Comparison of ENCODE assay signal across 22 cellular contexts in the genomic region with DNA sequence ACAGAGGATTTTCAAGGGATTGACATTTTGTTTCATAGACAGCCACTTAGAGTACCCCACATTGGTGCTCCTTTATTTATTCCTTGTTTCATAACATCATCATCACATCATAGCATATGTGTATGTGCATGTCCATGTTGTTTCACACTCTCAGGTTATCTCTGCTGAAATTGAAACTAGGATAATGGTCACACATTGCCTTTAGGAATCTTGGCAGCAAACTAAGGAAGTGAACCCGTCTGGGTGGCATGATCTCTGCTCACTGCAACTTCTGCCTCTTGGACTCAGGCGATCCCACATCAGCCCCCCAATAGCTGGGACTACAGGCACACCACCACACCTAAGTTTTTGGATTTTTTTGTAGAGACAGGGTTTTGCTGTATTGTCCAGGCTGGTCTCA.
DNase-seq lines count a peak whose midpoint lies in the region; ATAC-seq, FAIRE-seq and TF ChIP-seq lines count a peak whose summit lies in the region.
"Had no signal": no experiment of that assay in that cellular context is flagged by ENCODE, and none has a peak within 500 bp of the region (broad histone marks: within the 10 kb centered on the region; RNA-seq: fewer than 3 reads in every experiment).

No MANE protein-coding gene starts in this region.

- H3K36me3 ChIP-seq in PC-3 (ENCODE audit: low read depth, low read length) (no peaks in the 10 kb centered on the region), endothelial cell of umbilical vein (ENCODE audit: control insufficient read depth in 2 of 2, extremely low read depth in 1 of 2, insufficient read depth in 2 of 2, low read length in 2 of 2) (no peaks in the 10 kb centered on the region), osteoblast (ENCODE audit: insufficient read depth, low read length) (no peaks in the 10 kb centered on the region), WERI-Rb-1 (no peaks in the 10 kb centered on the region)
- H3K36me3 ChIP-seq: upper lobe of right lung had no signal

- ATAC-seq in PC-3 = no peak
- ATAC-seq: CD8-positive, alpha-beta T cell; effector memory CD8-positive, alpha-beta T cell; GM12878; GM23338; left cardiac atrium; upper lobe of right lung had no signal

- H3K27ac ChIP-seq in PC-3 (ENCODE audit: low read length) (peak overlapping the region; percentile 26; the same call in 1 of the 2 replicates), endothelial cell of umbilical vein (ENCODE audit: insufficient read depth, low read depth, low read length) (peak overlapping the region; percentile 99), osteoblast (ENCODE audit: low read depth, low read length) (no peak overlapping the region), WERI-Rb-1 (no peak overlapping the region)
- H3K27ac ChIP-seq: upper lobe of right lung had no signal

- H3K9me3 ChIP-seq in PC-3 (ENCODE audit: low read length) (no peaks in the 10 kb centered on the region), endothelial cell of umbilical vein (replicated peaks; ENCODE audit: control insufficient read depth, insufficient read depth, low read length) (no peaks in the 10 kb centered on the region), osteoblast (ENCODE audit: low read depth, low read length) (no peaks in the 10 kb centered on the region), WERI-Rb-1 (ENCODE audit: severe bottlenecking) (no peaks in the 10 kb centered on the region)
- H3K9me3 ChIP-seq: upper lobe of right lung had no signal

- H3K79me2 ChIP-seq in PC-3 (ENCODE audit: low read length) = no peaks in the 10 kb centered on the region
- H3K79me2 ChIP-seq in endothelial cell of umbilical vein (ENCODE audit: control insufficient read depth, insufficient read depth, low read length) = no peaks in the 10 kb centered on the region
- H3K79me2 ChIP-seq in osteoblast (ENCODE audit: insufficient read depth, low read length) = no peaks in the 10 kb centered on the region

- H2AFZ ChIP-seq in PC-3 (ENCODE audit: low read length) (no peak overlapping the region; the same call in 1 of the 2 replicates), endothelial cell of umbilical vein (ENCODE audit: low read depth, low read length) (peak overlapping the region; percentile 92), osteoblast (ENCODE audit: low read length) (peak overlapping the region; percentile 54)
- H2AFZ ChIP-seq: GM23338 had no signal

- H3K4me1 ChIP-seq in PC-3 (ENCODE audit: insufficient read depth, low read length) (peaks cover 55% of the 10 kb centered on the region), endothelial cell of umbilical vein (ENCODE audit: control insufficient read depth, extremely low read depth, insufficient read depth, low read length) (peaks cover 46% of the 10 kb centered on the region), osteoblast (ENCODE audit: insufficient read depth, low read length) (peaks cover 11% of the 10 kb centered on the region)

- H3K9ac ChIP-seq in PC-3 (ENCODE audit: low read length) = no peak overlapping the region
- H3K9ac ChIP-seq in endothelial cell of umbilical vein (replicated peaks; ENCODE audit: extremely low read depth, insufficient read depth, low read length) = no peak overlapping the region

- POLR2A ChIA-PET in PC-3 (lab: Charles Lee; ENCODE audit: unreplicated experiment) (no interaction called here), endothelial cell of umbilical vein (lab: Charles Lee) (no interaction called here)

- no peak overlapping the region for H3K4me3 ChIP-seq in PC-3 (ENCODE audit: low read length)
- no peak overlapping the region for H3K4me3 ChIP-seq in endothelial cell of umbilical vein (replicated peaks in 1 of 3; ENCODE audit: insufficient read depth in 1 of 3, low read depth in 1 of 3, low read length in 3 of 3)
- no peak overlapping the region for H3K4me3 ChIP-seq in osteoblast (ENCODE audit: insufficient read depth, low read length)
- H3K4me3 ChIP-seq in WERI-Rb-1 (ENCODE audit: low read depth, low read length) = no peak overlapping the region
- H3K4me3 ChIP-seq: GM12878, GM23338, upper lobe of right lung had no signal

- TF ChIP-seq POLR2A in endothelial cell of umbilical vein (IDR thresholded peaks at IDR 0.05; ENCODE audit: low read depth, low read length) = no peak

- H3F3A ChIP-seq in PC-3 (ENCODE audit: low read length, unreplicated experiment) = no peaks in the 10 kb centered on the region

- no peak for TF ChIP-seq CTCF in PC-3 (conservative IDR thresholded peaks at IDR 0.05; ENCODE audit: low read depth, low read length)
- no peak for TF ChIP-seq CTCF in endothelial cell of umbilical vein (IDR thresholded peaks at IDR 0.05; ENCODE audit: extremely low read depth in 1 of 2, insufficient read depth in 1 of 2, low read depth in 1 of 2, low read length in 2 of 2)
- no peak for TF ChIP-seq CTCF in osteoblast (IDR thresholded peaks at IDR 0.05; ENCODE audit: extremely low read depth, low read depth, low read length)
- TF ChIP-seq CTCF in WERI-Rb-1 (IDR thresholded peaks at IDR 0.05; ENCODE audit: low read depth, low read length) = no peak

- DNase-seq in EH (ENCODE audit: low read depth) (peak; percentile 27), PC-3 (no peak), endothelial cell of umbilical vein (ENCODE audit: low read depth, low spot score) (peak; percentile 57), osteoblast (ENCODE audit: insufficient read length, low spot score, missing footprints) (no peak), NCI-H2171 treated with DMSO at 0.1 percent for 48 hours (lab: John Stamatoyannopoulos, UW) (no peak), WERI-Rb-1 (no peak), SIG-M5 (lab: John Stamatoyannopoulos, UW) (no peak)
- DNase-seq: activated CD4-positive, alpha-beta T cell treated with anti-CD3 and anti-CD28 coated beads, Interleukin-2, amount 50 U/mL, for 48 hours; activated CD4-positive, CD25-positive, alpha-beta regulatory T cell; activated CD8-positive, alpha-beta memory T cell treated with anti-CD3 and anti-CD28 coated beads, Interleukin-2, amount 50 U/mL, for 48 hours; activated naive CD8-positive, alpha-beta T cell treated with anti-CD3 and anti-CD28 coated beads for 36 hours; CD8-positive, alpha-beta T cell; effector memory CD8-positive, alpha-beta T cell; KBM-7; left cardiac atrium; NCI-H146; NCI-H524 treated with DMSO at 0.1 percent for 48 hours; stimulated activated CD8-positive, alpha-beta memory T cell treated with anti-CD3 and anti-CD28 coated beads, Interleukin-4, amount 100 ng/mL, for 48 hours; SW 1271; upper lobe of right lung had no signal

- intact Hi-C loops in PC-3 (cut with micrococcal nuclease) = no loop called here
- intact Hi-C loops in endothelial cell of umbilical vein (cut with micrococcal nuclease) = loop anchor here (5.0 to 10.0 kb wide), 2 partner anchors 211 to 788 kb away; no protein-coding TSS in a partner anchor

- H3K27me3 ChIP-seq in PC-3 (ENCODE audit: low read length) = no peaks in the 10 kb centered on the region
- no peaks in the 10 kb centered on the region for H3K27me3 ChIP-seq in endothelial cell of umbilical vein (ENCODE audit: control insufficient read depth in 2 of 2, insufficient read depth in 2 of 2, low read length in 2 of 2)
- no peaks in the 10 kb centered on the region for H3K27me3 ChIP-seq in osteoblast (ENCODE audit: insufficient read depth, low read length)
- no peaks in the 10 kb centered on the region for H3K27me3 ChIP-seq in WERI-Rb-1 (ENCODE audit: insufficient read depth, low read depth, severe bottlenecking)
- H3K27me3 ChIP-seq: upper lobe of right lung had no signal

- H3K9me2 ChIP-seq in PC-3 (replicated peaks; ENCODE audit: low read length) = no peaks in the 10 kb centered on the region

- no peak for FAIRE-seq in endothelial cell of umbilical vein (lab: Jason Lieb, UNC)
- FAIRE-seq: GM12878 had no signal

- BruUV-seq in PC-3 (replicated peaks; lab: Mats Ljungman, UMichigan) = no TSS peak
- BruUV-seq in endothelial cell of umbilical vein (replicated peaks; lab: Mats Ljungman, UMichigan) = no TSS peak

- no peaks in the 10 kb centered on the region for H4K20me1 ChIP-seq in PC-3 (ENCODE audit: low read length)
- no peaks in the 10 kb centered on the region for H4K20me1 ChIP-seq in endothelial cell of umbilical vein (replicated peaks; ENCODE audit: control insufficient read depth, extremely low read depth, insufficient read depth, low read length)
- no peaks in the 10 kb centered on the region for H4K20me1 ChIP-seq in osteoblast (ENCODE audit: insufficient read depth, low read length)

- CTCF ChIA-PET in PC-3 (lab: Charles Lee) (no interaction called here), endothelial cell of umbilical vein (lab: Charles Lee) (interaction anchor here (1.4 kb wide), 1 partner anchor 613 kb away, joined by 4 read pairs; no protein-coding TSS in a partner anchor)

- H3K9me1 ChIP-seq in endothelial cell of umbilical vein (replicated peaks; ENCODE audit: control insufficient read depth, extremely low read depth, insufficient read depth, low read length) = no peaks in the 10 kb centered on the region

- H3K4me2 ChIP-seq in PC-3 (ENCODE audit: low read length) (no peak overlapping the region), endothelial cell of umbilical vein (ENCODE audit: insufficient read depth, low read length) (no peak overlapping the region), osteoblast (ENCODE audit: insufficient read depth, low read length) (no peak overlapping the region)
- H3K4me2 ChIP-seq: GM23338 had no signal

- dilution Hi-C loops in endothelial cell of umbilical vein (cut with MboI; ENCODE audit: extremely low pct_ligation_motif_present, low sequenced_read_pairs) = no loop called here

TF ChIP-seq in endothelial cell of umbilical vein, 7 proteins besides CTCF, POLR2A, EP300 and RAD21:
- TF ChIP-seq, protein P1, sequence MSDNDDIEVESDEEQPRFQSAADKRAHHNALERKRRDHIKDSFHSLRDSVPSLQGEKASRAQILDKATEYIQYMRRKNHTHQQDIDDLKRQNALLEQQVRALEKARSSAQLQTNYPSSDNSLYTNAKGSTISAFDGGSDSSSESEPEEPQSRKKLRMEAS (IDR thresholded peaks at IDR 0.05; ENCODE audit: insufficient read depth, insufficient read length) = no peak
- TF ChIP-seq MYC (IDR thresholded peaks at IDR 0.05; ENCODE audit: low read depth, low read length) = no peak
- TF ChIP-seq EZH2 (IDR thresholded peaks at IDR 0.05; ENCODE audit: borderline replicate concordance, low read depth, low read length, severe bottlenecking) = no peak
- TF ChIP-seq JUN (IDR thresholded peaks at IDR 0.05; ENCODE audit: borderline replicate concordance, insufficient read depth, insufficient read length, low read depth) = no peak

Comparison
In these comparisons a context has a peak if more than half of its experiments do, and no peak if none do; other contexts are left out.
1. DNase-seq: peak in EH (single experiment) and endothelial cell of umbilical vein (single experiment); none in PC-3 (single experiment), osteoblast (single experiment), NCI-H2171 treated with DMSO at 0.1 percent for 48 hours (single experiment), WERI-Rb-1 (single experiment) and SIG-M5 (single experiment).
2. H3K27ac ChIP-seq: peak in PC-3 (single experiment) and endothelial cell of umbilical vein (single experiment); none in osteoblast (single experiment) and WERI-Rb-1 (single experiment).